In genomic region chr20:56595746-56596478, GRCh38 we compare ENCODE assay signal across 23 cellular contexts. TPM values are rescaled to one million over a fixed set of nuclear protein-coding genes. Genes with fewer than 3 reads are reported as not detected.
A peak's percentile ranks its signal among the peaks of the same experiment; 100 is the strongest.
DNase-seq lines count a peak whose midpoint lies in the region; FAIRE-seq and TF ChIP-seq lines count a peak whose summit lies in the region.
"Had no signal": no experiment of that assay in that cellular context is flagged by ENCODE, and none has a peak within 500 bp of the region (broad histone marks: within the 10 kb centered on the region; RNA-seq: fewer than 3 reads in every experiment).

No MANE protein-coding gene starts in this region.

- peak overlapping the region; percentile 86; the same call in 1 of the 2 replicates for H2BK20ac ChIP-seq in H1 (ENCODE audit: low read length)

- H2AK5ac ChIP-seq in H1 (ENCODE audit: low read depth, low read length): no peak overlapping the region

- H3K4me3 ChIP-seq in HUES6 (ENCODE audit: low read depth, low read length) (no peak overlapping the region), H1 (ENCODE audit: extremely low read depth in 1 of 4, insufficient read depth in 2 of 4, low read depth in 3 of 4, low read length in 4 of 4) (no peak overlapping the region), sigmoid colon (no peak overlapping the region), thyroid gland (replicated peaks in 1 of 3) (no peak overlapping the region)
- H3K4me3 ChIP-seq: K562, MG63 had no signal

- H2BK120ac ChIP-seq in H1 (replicated peaks; ENCODE audit: low read depth, low read length): no peak overlapping the region

- TF ChIP-seq EP300 in H1 (IDR thresholded peaks at IDR 0.05; ENCODE audit: borderline replicate concordance in 1 of 2, low read depth in 2 of 2, low read length in 2 of 2) (no peak), sigmoid colon (IDR thresholded peaks at IDR 0.05) (no peak)

- H3K18ac ChIP-seq in H1 (ENCODE audit: extremely low read depth, low read length): no peak overlapping the region

- no peaks in the 10 kb centered on the region for H3K36me3 ChIP-seq in HUES6 (ENCODE audit: control insufficient read depth, insufficient read depth, low read length)
- no peaks in the 10 kb centered on the region for H3K36me3 ChIP-seq in H1 (ENCODE audit: control insufficient read depth in 2 of 4, insufficient read depth in 4 of 4, low read length in 3 of 4)
- H3K36me3 ChIP-seq in sigmoid colon: no peaks in the 10 kb centered on the region
- H3K36me3 ChIP-seq in thyroid gland: no peaks in the 10 kb centered on the region
- H3K36me3 ChIP-seq: MG63 had no signal

- no peaks in the 10 kb centered on the region for H3K23me2 ChIP-seq in H1 (ENCODE audit: low read depth, low read length)

- no peak overlapping the region for H2AFZ ChIP-seq in H1 (ENCODE audit: low read length)

- H3K23ac ChIP-seq in H1 (ENCODE audit: insufficient read length): no peak overlapping the region

- TF ChIP-seq RAD21 in H1 (IDR thresholded peaks at IDR 0.05 in 1 of 2, conservative IDR thresholded peaks at IDR 0.05 in 1 of 2; ENCODE audit: low read depth in 2 of 2, low read length in 2 of 2): no peak

- H3K9ac ChIP-seq in HUES6 (ENCODE audit: low read length) (peak overlapping the region; percentile 69), H1 (replicated peaks in 1 of 4; ENCODE audit: extremely low read depth in 1 of 4, low read depth in 3 of 4, low read length in 3 of 4) (no peak overlapping the region)

- no peak overlapping the region for H3K56ac ChIP-seq in H1 (replicated peaks; ENCODE audit: insufficient read length, low read depth, low read length)

- POLR2A ChIA-PET in H1 (lab: Charles Lee; ENCODE audit: partially characterized antibody): interaction anchor here (0.6 kb wide), 1 partner anchor 27 kb away, joined by 3 read pairs; no protein-coding TSS in a partner anchor

- H3K79me1 ChIP-seq in H1 (ENCODE audit: low read depth, low read length): no peaks in the 10 kb centered on the region

- H4K5ac ChIP-seq in H1 (ENCODE audit: insufficient read length, low read depth, low read length): no peak overlapping the region

- H3K27ac ChIP-seq in HUES6 (ENCODE audit: low read depth, low read length) (peak overlapping the region; percentile 70; the same call in 1 of the 2 replicates), H1 (ENCODE audit: low read depth, low read length) (no peak overlapping the region), sigmoid colon (no peak overlapping the region), thyroid gland (no peak overlapping the region)

- peak overlapping the region; percentile 97; the same call in 1 of the 2 replicates for H2BK12ac ChIP-seq in H1 (ENCODE audit: low read depth, low read length)

- TF ChIP-seq POLR2A in H1 (IDR thresholded peaks at IDR 0.05; ENCODE audit: control extremely low read depth in 1 of 2, low read depth in 2 of 2, low read length in 2 of 2) (no peak), sigmoid colon (IDR thresholded peaks at IDR 0.05) (no peak), thyroid gland (IDR thresholded peaks at IDR 0.05) (no peak)

- peak overlapping the region; percentile 78; the same call in 1 of the 2 replicates for H2BK5ac ChIP-seq in H1 (ENCODE audit: low read depth, low read length)

- TF ChIP-seq CTCF in H1 (IDR thresholded peaks at IDR 0.05; ENCODE audit: control extremely low read depth in 1 of 3, insufficient read depth in 1 of 3, low read depth in 1 of 3, low read length in 3 of 3) (no peak), sigmoid colon (IDR thresholded peaks at IDR 0.05) (no peak), thyroid gland (IDR thresholded peaks at IDR 0.05) (no peak)

- H3K14ac ChIP-seq in H1 (ENCODE audit: insufficient read length): no peak overlapping the region

- H3K79me2 ChIP-seq in H1 (ENCODE audit: control insufficient read depth in 1 of 2, insufficient read depth in 2 of 2, low read length in 2 of 2): no peaks in the 10 kb centered on the region

- DNase-seq in H1 (ENCODE audit: low read depth in 1 of 2, low spot score in 2 of 2) (no peak), iPS-NIHi7 (ENCODE audit: extremely low spot score) (peak; percentile 51), DMS79 treated with DMSO at 0.1 percent for 48 hours (lab: John Stamatoyannopoulos, UW) (no peak), NCI-H1048 (lab: John Stamatoyannopoulos, UW) (no peak), sigmoid colon (no peak), thyroid gland (no peak)
- DNase-seq: ACHN; C1 segment of cervical spinal cord; CD8-positive, alpha-beta T cell; HFFc6; MG63; NCI-H1417 treated with DMSO at 0.1 percent for 48 hours; NCI-H187 treated with DMSO at 0.1 percent for 48 hours; NCI-H524; NCI-H774; RPMI8226; SHP77 had no signal

- H4K8ac ChIP-seq in H1 (ENCODE audit: extremely low read depth, insufficient read depth, low read length): no peak overlapping the region

- CTCF ChIA-PET in H1 (lab: Charles Lee; ENCODE audit: partially characterized antibody): interaction anchor here (0.7 kb wide), 1 partner anchor 18 kb away, joined by 3 read pairs; no protein-coding TSS in a partner anchor

- H3K9me3 ChIP-seq in HUES6 (ENCODE audit: control insufficient read depth, insufficient read depth, low read depth, low read length) (no peaks in the 10 kb centered on the region), H1 (ENCODE audit: insufficient read depth in 2 of 2, low read depth in 1 of 2, low read length in 1 of 2) (no peaks in the 10 kb centered on the region), sigmoid colon (no peaks in the 10 kb centered on the region), thyroid gland (no peaks in the 10 kb centered on the region)
- H3K9me3 ChIP-seq: MG63 had no signal

- 0 out of 2 replicates have a peak overlapping the region, but pooled peaks have one; percentile 75 for H2BK15ac ChIP-seq in H1 (ENCODE audit: low read length)

- H3K4ac ChIP-seq in H1 (replicated peaks; ENCODE audit: insufficient read length, low read depth, low read length): no peak overlapping the region

- H3K4me1 ChIP-seq in HUES6 (ENCODE audit: control insufficient read depth, insufficient read depth, low read length) (peaks cover 14% of the 10 kb centered on the region), H1 (replicated peaks in 1 of 4; ENCODE audit: control insufficient read depth in 3 of 4, insufficient read depth in 4 of 4, low read length in 3 of 4) (peaks cover 0 to 2% (median 0%) of the 10 kb centered on the region in 4 experiments; a peak in 1 of 7 replicates), sigmoid colon (no peaks in the 10 kb centered on the region), thyroid gland (no peaks in the 10 kb centered on the region)

- FAIRE-seq in H1 (lab: Jason Lieb, UNC): no peak
- FAIRE-seq: G401.6, GM12892, HepG2, K562 had no signal

- no peaks in the 10 kb centered on the region for H4K20me1 ChIP-seq in H1 (replicated peaks in 1 of 2; ENCODE audit: control insufficient read depth in 1 of 2, insufficient read depth in 2 of 2, low read length in 2 of 2)

- no peak overlapping the region for H3K4me2 ChIP-seq in H1 (ENCODE audit: insufficient read depth in 1 of 2, low read depth in 2 of 2, low read length in 2 of 2)

- no peak overlapping the region for H4K91ac ChIP-seq in H1 (replicated peaks; ENCODE audit: insufficient read length, low read length)

- intact Hi-C loops in sigmoid colon (cut with DNase I) (no loop called here), thyroid gland (cut with DNase I) (no loop called here)

- no peaks in the 10 kb centered on the region for H3K27me3 ChIP-seq in HUES6 (ENCODE audit: control insufficient read depth, insufficient read depth, low read length)
- no peaks in the 10 kb centered on the region; a peak in 1 of 7 replicates for H3K27me3 ChIP-seq in H1 (replicated peaks in 1 of 4; ENCODE audit: control insufficient read depth in 3 of 4, extremely low read depth in 1 of 4, insufficient read depth in 3 of 4, low read length in 3 of 4)
- no peaks in the 10 kb centered on the region for H3K27me3 ChIP-seq in sigmoid colon
- no peaks in the 10 kb centered on the region for H3K27me3 ChIP-seq in thyroid gland
- H3K27me3 ChIP-seq: MG63 had no signal

- WGBS in H1 (ENCODE audit: extremely low coverage in 1 of 2, insufficient coverage in 1 of 2, insufficient read length in 1 of 2, insufficient replicate concordance in 2 of 2, low coverage in 1 of 2, low lambda C conversion rate in 2 of 2, missing lambda C conversion rate in 1 of 2), 2 experiments: 81% methylated on average over 13 of the region's 17 CpGs; no CpG with 5 or more reads in 1 of the 2 experiments
- WGBS in sigmoid colon, 2 donors: 83 to 84% methylated on average over 17 of the region's 17 CpGs
- 59 to 68% methylated on average over 17 of the region's 17 CpGs for WGBS in thyroid gland, 2 donors

TF ChIP-seq in H1, 55 proteins besides CTCF, POLR2A, EP300 and RAD21:
- peak; percentile 77 for TF ChIP-seq NANOG (IDR thresholded peaks at IDR 0.05; ENCODE audit: insufficient read depth, low read depth, low read length, poor library complexity, severe bottlenecking)
- TF ChIP-seq SP2 (IDR thresholded peaks at IDR 0.05; ENCODE audit: low read length): no peak
- TF ChIP-seq CBX5 (IDR thresholded peaks at IDR 0.05; ENCODE audit: low read depth, low read length): no peak
- TF ChIP-seq TAF7 (optimal IDR thresholded peaks at IDR 0.05; ENCODE audit: borderline replicate concordance, low read depth, low read length): no peak
- no peak for TF ChIP-seq SP4 (IDR thresholded peaks at IDR 0.05; ENCODE audit: low read length)
- TF ChIP-seq ASH2L (IDR thresholded peaks at IDR 0.05; ENCODE audit: low read length): no peak
- TF ChIP-seq EZH2 (IDR thresholded peaks at IDR 0.05; ENCODE audit: low read depth, low read length, severe bottlenecking): no peak
- no peak for TF ChIP-seq CHD1 (IDR thresholded peaks at IDR 0.05; ENCODE audit: low read depth, low read length)
- TF ChIP-seq FOSL1 (IDR thresholded peaks at IDR 0.05; ENCODE audit: insufficient read depth, low read depth, low read length): no peak
- no peak for TF ChIP-seq RFX5 (IDR thresholded peaks at IDR 0.05; ENCODE audit: borderline replicate concordance, low read depth, low read length)
- no peak for TF ChIP-seq TEAD4 (IDR thresholded peaks at IDR 0.05; ENCODE audit: low read depth, low read length)
- TF ChIP-seq CEBPB (IDR thresholded peaks at IDR 0.05; ENCODE audit: low read depth, low read length): 0 out of 2 replicates have a peak, but pooled peaks have one; percentile 17

RNA-seq across cellular contexts. Expression of gene TFAP2C, which starts 33.2 kb away (rescaled TPM):
- total RNA-seq in H1 (2021; fragmentation: NEBNext Ultra II Directional; extraction: Animal tissue kit (Norgen Biotek cat#: 25700)): 5.6 and 5.8 TPM in 2 replicates
- polyA plus RNA-seq in H1 (2011; rRNA removed) (1.7 and 2.8 TPM in 2 replicates), sigmoid colon (under 1 TPM in 1 of 3 donors, not detected in 2; 0.99 TPM)
- polyA plus RNA-seq in H1 (2011; cell fraction: cytosol; rRNA removed): 3.1 TPM
- polyA plus RNA-seq in H1 (2011; cell fraction: nucleus; rRNA removed): 2.8 TPM
- 2.8 to 3.6 TPM (median 3.3 TPM) in 4 replicates for polyA plus RNA-seq in H1 (2012, experiment 1 of 2)
- polyA plus RNA-seq in H1 (2012, experiment 2 of 2): 1.6 TPM
- 4.7 TPM for polyA plus RNA-seq in H1 (2013, experiment 1 of 2)
- polyA plus RNA-seq in H1 (2013, experiment 2 of 2): 4.9 TPM
- polyA minus RNA-seq in H1 (2011; rRNA and poly(A)+ RNA removed): 1.2 and 2.7 TPM in 2 replicates
- 4.0 TPM for polyA minus RNA-seq in H1 (2011; cell fraction: cytosol; rRNA and poly(A)+ RNA removed)
- 2.6 TPM for polyA minus RNA-seq in H1 (2011; cell fraction: nucleus; rRNA and poly(A)+ RNA removed)
- total RNA-seq in sigmoid colon (1 to 10 TPM; 1.6 to 5.3 (median 3.5) TPM), thyroid gland (1 to 10 TPM; 3.2 to 6.9 (median 5.2) TPM)
- total RNA-seq: CD8-positive, alpha-beta T cell; HepG2; K562; LHCN-M2 had no signal
- polyA plus RNA-seq: HepG2 had no signal
